1 cellular context compared by ENCODE assay signal in genomic region chr2:177148477-177149154, GRCh38.
TF ChIP-seq lines count a peak whose summit lies in the region.

No MANE protein-coding gene starts in this region.

TF ChIP-seq in H1, 55 proteins besides CTCF, POLR2A, EP300 and RAD21 (continued from another document):
- TF ChIP-seq E2F6 (IDR thresholded peaks at IDR 0.05) = peak; percentile 39; the same call in 1 of the 2 replicates
- TF ChIP-seq GABPA (IDR thresholded peaks at IDR 0.05; ENCODE audit: borderline replicate concordance, insufficient read depth, low read length) = no peak
- no peak for TF ChIP-seq POLR2AphosphoS5 (IDR thresholded peaks at IDR 0.05; ENCODE audit: low read depth, low read length)
- no peak; the same call in 1 of the 2 replicates for TF ChIP-seq SP4 (IDR thresholded peaks at IDR 0.05; ENCODE audit: low read length)
- no peak for TF ChIP-seq BRCA1 (IDR thresholded peaks at IDR 0.05; ENCODE audit: low read depth, low read length)
- TF ChIP-seq NANOG (IDR thresholded peaks at IDR 0.05; ENCODE audit: insufficient read depth, low read depth, low read length, poor library complexity, severe bottlenecking) = peak; percentile 40
- peak in 1 of 2 experiments; percentile 88; a peak in 2 of 4 replicates for TF ChIP-seq SIN3A (conservative IDR thresholded peaks at IDR 0.05 in 1 of 2, IDR thresholded peaks at IDR 0.05 in 1 of 2; ENCODE audit: low read depth in 1 of 2, low read length in 2 of 2)
- TF ChIP-seq HDAC2 (IDR thresholded peaks at IDR 0.05; ENCODE audit: borderline replicate concordance in 1 of 2, low read depth in 2 of 2, low read length in 2 of 2) = 0 out of 4 replicates have a peak, but pooled peaks of 1 of the 2 experiments have one; percentile 6
- TF ChIP-seq SAP30 (IDR thresholded peaks at IDR 0.05; ENCODE audit: insufficient read depth, insufficient replicate concordance, low read length) = no peak
- TF ChIP-seq, protein P1, sequence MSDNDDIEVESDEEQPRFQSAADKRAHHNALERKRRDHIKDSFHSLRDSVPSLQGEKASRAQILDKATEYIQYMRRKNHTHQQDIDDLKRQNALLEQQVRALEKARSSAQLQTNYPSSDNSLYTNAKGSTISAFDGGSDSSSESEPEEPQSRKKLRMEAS (IDR thresholded peaks at IDR 0.05) = peak; percentile 80
